9 cellular contexts compared by ENCODE assay signal in the genomic region with DNA sequence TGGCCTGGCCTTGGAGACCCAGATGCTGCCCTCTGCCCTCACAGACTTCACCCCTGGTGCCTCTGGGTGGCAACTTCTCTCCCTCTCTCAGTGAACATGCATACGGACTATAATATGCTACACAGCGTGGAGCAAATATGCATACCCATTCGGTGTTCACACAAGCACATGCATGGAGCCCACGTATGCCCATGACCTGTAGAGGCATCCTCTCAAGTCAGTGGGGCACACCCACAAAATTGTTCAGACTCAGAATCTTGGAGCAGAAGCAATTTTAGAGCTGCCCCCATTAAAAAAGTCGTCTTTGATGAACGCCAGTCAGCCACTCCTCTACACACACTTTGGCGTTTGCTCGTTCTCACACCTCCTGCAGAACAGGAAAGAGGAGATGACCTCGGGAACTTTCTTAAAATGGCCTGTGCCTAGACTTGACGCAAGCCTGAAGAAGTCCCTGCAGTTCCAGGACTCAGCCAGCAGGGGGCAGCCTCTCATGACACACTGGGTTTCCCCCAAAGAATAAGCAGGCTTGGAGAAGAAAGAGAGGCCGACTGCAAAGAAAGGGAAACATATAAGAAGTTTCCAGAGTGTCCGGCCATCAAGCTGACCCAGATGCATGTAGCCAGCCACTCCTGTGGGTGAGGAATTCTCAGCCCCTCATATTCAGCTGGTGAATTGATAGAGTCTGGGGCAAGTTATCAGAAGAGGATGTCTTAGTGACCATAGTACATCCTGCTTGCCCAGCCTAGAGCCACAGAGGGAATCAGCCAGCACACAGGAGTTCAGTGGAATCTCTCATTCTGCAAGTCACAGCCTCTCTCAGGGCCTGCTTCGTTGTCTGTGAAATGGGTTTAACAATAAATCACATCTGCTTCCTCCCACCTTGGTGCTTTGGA. TPM values are rescaled to one million over a fixed set of nuclear protein-coding genes. Genes with fewer than 3 reads are reported as not detected.
DNase-seq lines count a peak whose midpoint lies in the region; ATAC-seq and TF ChIP-seq lines count a peak whose summit lies in the region.
"Had no signal": no experiment of that assay in that cellular context is flagged by ENCODE, and none has a peak within 500 bp of the region (broad histone marks: within the 10 kb centered on the region; RNA-seq: fewer than 3 reads in every experiment).

No MANE protein-coding gene starts in this region.

- H3K4me3 ChIP-seq in epithelial cell of esophagus (ENCODE audit: low read length), result no peak overlapping the region
- H3K4me3 ChIP-seq: BLaER1 had no signal

- TF ChIP-seq CTCF in epithelial cell of esophagus (IDR thresholded peaks at IDR 0.05; ENCODE audit: insufficient read depth, low read depth, low read length, missing control alignments), result peak; percentile 80

- H3K4me3 Mint-ChIP-seq in naive B cell, result no peak overlapping the region

- ATAC-seq in HG02885 (IDR thresholded peaks at IDR 0.05; ENCODE audit: poor library complexity, unreplicated experiment) (peak; percentile 83), naive B cell (ENCODE audit: low read depth in 2 of 2) (peak; percentile 53 to 68)

- DNase-seq in NCI-H1436 (lab: John Stamatoyannopoulos, UW) (peak; percentile 65), NCI-H1436 treated with DMSO at 0.1 percent for 48 hours (lab: John Stamatoyannopoulos, UW) (no peak), NCI-H748 treated with DMSO at 0.1 percent for 48 hours (lab: John Stamatoyannopoulos, UW) (peak; percentile 26), epithelial cell of esophagus (ENCODE audit: low read depth) (peak; percentile 62), naive B cell (peak; percentile 61)
- DNase-seq in activated CD8-positive, alpha-beta memory T cell treated with anti-CD3 and anti-CD28 coated beads, Interleukin-2, amount 50 U/mL, for 1 hour (ENCODE audit: extremely low read depth), result peak; percentile 23
- DNase-seq in stimulated activated CD8-positive, alpha-beta memory T cell treated with anti-CD3 and anti-CD28 coated beads, Interleukin-7, amount 100 ng/mL, for 24 hours (ENCODE audit: low read depth), result peak; percentile 54

- H3K27ac Mint-ChIP-seq in naive B cell, result no peak overlapping the region

- H3K36me3 Mint-ChIP-seq in naive B cell, result no peaks in the 10 kb centered on the region

- peaks cover 0 to 8% (median 4%) of the 10 kb centered on the region in 3 donors for H3K4me1 Mint-ChIP-seq in naive B cell

- H3K9me3 Mint-ChIP-seq in naive B cell, result peaks cover 0 to 2% (median 0%) of the 10 kb centered on the region in 7 donors

- H3K27me3 Mint-ChIP-seq in naive B cell, result peaks cover 0 to 7% (median 0%) of the 10 kb centered on the region in 3 donors

RNA-seq across cellular contexts. Expression of a gene that starts 17.3 kb away (rescaled TPM):
- not detected for polyA plus RNA-seq in naive B cell (ENCODE audit: low read depth in 6 of 6)
